8 cellular contexts compared by ENCODE assay signal in genomic region chr12:70242695-70243509, GRCh38.
DNase-seq lines count a peak whose midpoint lies in the region; ATAC-seq and TF ChIP-seq lines count a peak whose summit lies in the region.

TSS of gene CNOT2 (plus strand) at chr12:70243433. CDS start at chr12:70278227, 34,794 bp downstream.

- peak within 1 kb of the TSS; percentile 92 for H3K4me3 ChIP-seq in AG09309 (ENCODE audit: control insufficient read depth, low read depth, low read length)

- DNase-seq in AG09309 (ENCODE audit: low read depth) (peak; percentile 61), NCI-H345 treated with DMSO at 0.1 percent for 48 hours (lab: John Stamatoyannopoulos, UW; ENCODE audit: unreplicated experiment) (peak; percentile 69), islet precursor cell (peak; percentile 97)
- DNase-seq in activated CD4-positive, CD25-positive, alpha-beta regulatory T cell treated with anti-CD3 and anti-CD28 coated beads, Interleukin-2, amount 50 U/mL, for 16 hours (ENCODE audit: low read depth, low spot score) = peak; percentile 79
- DNase-seq in central memory CD4-positive, alpha-beta T cell = peak; percentile 88
- peak; percentile 87 for DNase-seq in stimulated activated CD4-positive, alpha-beta T cell treated with anti-CD3 and anti-CD28 coated beads, Interleukin-12 subunit alpha, Interleukin-12 subunit beta, amount 100 ng/mL, for 4 hours

- TF ChIP-seq CTCF in AG09309 (IDR thresholded peaks at IDR 0.05; ENCODE audit: control insufficient read depth, insufficient read depth, low read depth, low read length, missing control alignments) = no peak

- ATAC-seq in GM19023 (IDR thresholded peaks at IDR 0.05; ENCODE audit: unreplicated experiment) (peak; percentile 76), HG03196 (IDR thresholded peaks at IDR 0.05; ENCODE audit: unreplicated experiment) (peak; percentile 79)

Comparison
In these comparisons a context has a peak if more than half of its experiments do, and no peak if none do; other contexts are left out.
1. Peak in every context shown above with its lines: DNase-seq, ATAC-seq and H3K4me3 ChIP-seq.